Comparison of ENCODE assay signal across 15 cellular contexts in the genomic region with DNA sequence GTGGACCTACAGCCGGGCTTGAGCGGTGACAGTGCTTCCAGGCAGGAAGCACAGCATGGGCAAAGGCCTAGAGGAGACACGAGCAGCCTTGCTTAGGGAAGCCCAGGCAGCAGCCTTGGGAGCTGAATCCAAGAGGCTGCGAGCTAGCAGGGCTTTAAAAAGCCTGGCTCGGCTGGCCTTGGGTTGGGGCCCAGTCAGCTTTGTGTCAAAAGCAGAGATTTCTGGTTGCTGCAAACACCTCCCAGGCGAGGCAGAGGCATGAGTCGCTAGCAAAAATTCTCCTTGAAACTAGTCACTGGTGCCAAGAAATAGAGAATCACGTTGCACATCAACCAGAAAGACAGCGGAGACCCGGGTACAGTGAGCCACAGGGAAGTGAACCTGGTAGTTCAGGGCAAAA. TPM values are rescaled to one million over a fixed set of nuclear protein-coding genes. Genes with fewer than 3 reads are reported as not detected.
DNase-seq lines count a peak whose midpoint lies in the region; FAIRE-seq lines count a peak whose summit lies in the region.
"Had no signal": no experiment of that assay in that cellular context is flagged by ENCODE, and none has a peak within 500 bp of the region (broad histone marks: within the 10 kb centered on the region; RNA-seq: fewer than 3 reads in every experiment).

No MANE protein-coding gene starts in this region.

- DNase-seq in AG20443 (ENCODE audit: low spot score) (peak; percentile 68), LoVo (ENCODE audit: low spot score) (peak; percentile 8), dedifferentiated amniotic fluid mesenchymal stem cell (ENCODE audit: extremely low spot score) (peak; percentile 53), NCI-H1048 (lab: John Stamatoyannopoulos, UW) (no peak), dermis blood vessel endothelial cell (no peak), epidermal melanocyte (ENCODE audit: insufficient read length, low spot score) (no peak), GM19239 (ENCODE audit: insufficient read length, low spot score) (no peak)
- DNase-seq: Kasumi-1, tibial artery had no signal

- no peak for FAIRE-seq in GM19239 (lab: Jason Lieb, UNC)
- FAIRE-seq: H54 had no signal

- H3K27ac ChIP-seq in muscle layer of duodenum (ENCODE audit: low read length), result peak overlapping the region; percentile 51
- H3K27ac ChIP-seq: BLaER1 treated with 17β-estradiol and CSF1 and Interleukin-3, amounts not matched to agents 10 nM and 100 nM; tibial artery; VCaP had no signal

- H3K36me3 ChIP-seq in muscle layer of duodenum (ENCODE audit: control insufficient read depth in 1 of 2, insufficient read depth in 2 of 2, low read length in 2 of 2), result no peaks in the 10 kb centered on the region
- H3K36me3 ChIP-seq: BLaER1 treated with 17β-estradiol and CSF1 and Interleukin-3, amounts not matched to agents 10 nM and 100 nM; tibial artery had no signal

- H3K4me1 ChIP-seq in muscle layer of duodenum (ENCODE audit: control insufficient read depth in 1 of 2, insufficient read depth in 2 of 2, low read length in 2 of 2), result no peaks in the 10 kb centered on the region
- H3K4me1 ChIP-seq: tibial artery had no signal

- H3K27me3 ChIP-seq in muscle layer of duodenum (ENCODE audit: low read depth, low read length), result no peaks in the 10 kb centered on the region
- H3K27me3 ChIP-seq: BLaER1 treated with 17β-estradiol and CSF1 and Interleukin-3, amounts not matched to agents 10 nM and 100 nM had no signal

- H3K9me3 ChIP-seq in muscle layer of duodenum (ENCODE audit: control insufficient read depth in 1 of 2, low read length in 2 of 2), result no peaks in the 10 kb centered on the region
- H3K9me3 ChIP-seq: BLaER1 treated with 17β-estradiol and CSF1 and Interleukin-3, amounts not matched to agents 10 nM and 100 nM; tibial artery had no signal

- H3K4me3 ChIP-seq in muscle layer of duodenum (ENCODE audit: low read depth in 1 of 2, low read length in 2 of 2), result no peak overlapping the region
- H3K4me3 ChIP-seq: BLaER1 treated with 17β-estradiol and CSF1 and Interleukin-3, amounts not matched to agents 10 nM and 100 nM; tibial artery had no signal

RNA-seq across cellular contexts. Expression of a gene that starts 16.1 kb away (rescaled TPM):
- total RNA-seq in dermis blood vessel endothelial cell, result not detected in 2 replicates
- total RNA-seq: esophagus mucosa, lower leg skin had no signal

RNA-seq across cellular contexts. Expression of a gene that starts 27.9 kb away (rescaled TPM):
- total RNA-seq in dermis blood vessel endothelial cell, result not detected in 2 replicates
- total RNA-seq: esophagus mucosa, lower leg skin had no signal

Comparison
In these comparisons a context has a peak if more than half of its experiments do, and no peak if none do; other contexts are left out.
1. DNase-seq: peak in AG20443 (single experiment), LoVo (single experiment) and dedifferentiated amniotic fluid mesenchymal stem cell (single experiment); none in NCI-H1048 (single experiment), dermis blood vessel endothelial cell (single experiment), epidermal melanocyte (single experiment) and GM19239 (single experiment).